Comparison of ENCODE assay signal across 1 cellular context in genomic region chr11:43547900-43548381, GRCh38.
TF ChIP-seq lines count a peak whose summit lies in the region.

No MANE protein-coding gene starts in this region.

TF ChIP-seq in K562, 482 proteins besides CTCF, POLR2A, EP300 and RAD21 (continued from another document and continues in another):
- TF ChIP-seq ZBTB40 (IDR thresholded peaks at IDR 0.05) (no peak), ZBTB40 (CRISPR knock-in tag; IDR thresholded peaks at IDR 0.05) (peak; percentile 52; the same call in 1 of the 2 replicates), ZNF785 (CRISPR knock-in tag; IDR thresholded peaks at IDR 0.05) (no peak), CEBPG (CRISPR knock-in tag; IDR thresholded peaks at IDR 0.05) (no peak), CEBPG (tag; conservative IDR thresholded peaks at IDR 0.05 in 1 of 2, IDR thresholded peaks at IDR 0.05 in 1 of 2) (no peak), TCF7L2 (IDR thresholded peaks at IDR 0.05; ENCODE audit: low read depth, low read length) (no peak), SP1 (CRISPR knock-in tag; IDR thresholded peaks at IDR 0.05) (peak; percentile 82), STAG1 (CRISPR knock-in tag; IDR thresholded peaks at IDR 0.05; ENCODE audit: borderline replicate concordance) (peak; percentile 66), ZNF699 (CRISPR knock-in tag; IDR thresholded peaks at IDR 0.05; ENCODE audit: insufficient replicate concordance) (no peak), E2F5 (CRISPR knock-in tag; IDR thresholded peaks at IDR 0.05) (peak; percentile 90), MEF2D (tag; conservative IDR thresholded peaks at IDR 0.05; ENCODE audit: low read depth) (no peak), USF2 (CRISPR knock-in tag; IDR thresholded peaks at IDR 0.05) (peak; percentile 83), YY1 (IDR thresholded peaks at IDR 0.05; ENCODE audit: borderline replicate concordance in 1 of 3, control insufficient read depth in 1 of 3, extremely low read depth in 1 of 3, insufficient read depth in 3 of 3, insufficient read length in 1 of 3, insufficient replicate concordance in 2 of 3, low read depth in 1 of 3, low read length in 2 of 3) (no peak), GABPA (tag; conservative IDR thresholded peaks at IDR 0.05; ENCODE audit: low read depth) (no peak), HMBOX1 (IDR thresholded peaks at IDR 0.05) (no peak), IRF2 (CRISPR knock-in tag; IDR thresholded peaks at IDR 0.05) (no peak), PPARD (CRISPR knock-in tag; IDR thresholded peaks at IDR 0.05) (no peak), HDAC6 (IDR thresholded peaks at IDR 0.05; ENCODE audit: low read depth, low read length) (no peak), BRF1 (IDR thresholded peaks at IDR 0.05; ENCODE audit: borderline replicate concordance, extremely low read depth, insufficient read length) (no peak), SMC3 (conservative IDR thresholded peaks at IDR 0.05; ENCODE audit: insufficient read depth, low read depth, low read length) (no peak), CBX5 (IDR thresholded peaks at IDR 0.05; ENCODE audit: borderline replicate concordance, low read depth) (no peak), ZBED1 (IDR thresholded peaks at IDR 0.05) (no peak), XRCC5 (IDR thresholded peaks at IDR 0.05; ENCODE audit: low read depth, low read length) (no peak), LCOR (CRISPR knock-in tag; IDR thresholded peaks at IDR 0.05) (peak; percentile 91), POLR2B (IDR thresholded peaks at IDR 0.05; ENCODE audit: low read depth, partially characterized antibody) (no peak), RNF2 (IDR thresholded peaks at IDR 0.05) (no peak), ZNF431 (CRISPR knock-in tag; IDR thresholded peaks at IDR 0.05) (peak; percentile 65; the same call in 1 of the 2 replicates), ZNF609 (CRISPR knock-in tag; IDR thresholded peaks at IDR 0.05; ENCODE audit: borderline replicate concordance) (0 out of 2 replicates have a peak, but pooled peaks have one; percentile 54), MAFK (IDR thresholded peaks at IDR 0.05; ENCODE audit: low read length) (no peak), ZFX (CRISPR knock-in tag; IDR thresholded peaks at IDR 0.05) (0 out of 2 replicates have a peak, but pooled peaks have one; percentile 28), THAP12 (CRISPR knock-in tag; IDR thresholded peaks at IDR 0.05) (no peak), TCFL5 (CRISPR knock-in tag; conservative IDR thresholded peaks at IDR 0.05) (no peak), ZNF586 (CRISPR knock-in tag; conservative IDR thresholded peaks at IDR 0.05) (no peak), FOXP1 (CRISPR knock-in tag; IDR thresholded peaks at IDR 0.05) (peak; percentile 68; the same call in 1 of the 2 replicates), CREBBP (IDR thresholded peaks at IDR 0.05; ENCODE audit: low read depth, low read length) (no peak), CREM (IDR thresholded peaks at IDR 0.05; ENCODE audit: low read depth) (0 out of 2 replicates have a peak, but pooled peaks have one; percentile 28), MECOM (CRISPR knock-in tag; IDR thresholded peaks at IDR 0.05) (no peak), EHMT2 (IDR thresholded peaks at IDR 0.05) (no peak), ZBTB34 (CRISPR knock-in tag; IDR thresholded peaks at IDR 0.05) (no peak), CBX3 (IDR thresholded peaks at IDR 0.05; ENCODE audit: borderline replicate concordance in 1 of 2, low read length in 2 of 2) (peak in 1 of 2 experiments; percentile 22; a peak in 1 of 3 replicates), NELFE (IDR thresholded peaks at IDR 0.05; ENCODE audit: insufficient read depth, insufficient read length) (no peak), RFX1 (IDR thresholded peaks at IDR 0.05) (no peak), USF1 (CRISPR knock-in tag; IDR thresholded peaks at IDR 0.05) (peak; percentile 88), HDAC3 (IDR thresholded peaks at IDR 0.05; ENCODE audit: borderline replicate concordance, partially characterized antibody) (no peak)
